In the genomic region with DNA sequence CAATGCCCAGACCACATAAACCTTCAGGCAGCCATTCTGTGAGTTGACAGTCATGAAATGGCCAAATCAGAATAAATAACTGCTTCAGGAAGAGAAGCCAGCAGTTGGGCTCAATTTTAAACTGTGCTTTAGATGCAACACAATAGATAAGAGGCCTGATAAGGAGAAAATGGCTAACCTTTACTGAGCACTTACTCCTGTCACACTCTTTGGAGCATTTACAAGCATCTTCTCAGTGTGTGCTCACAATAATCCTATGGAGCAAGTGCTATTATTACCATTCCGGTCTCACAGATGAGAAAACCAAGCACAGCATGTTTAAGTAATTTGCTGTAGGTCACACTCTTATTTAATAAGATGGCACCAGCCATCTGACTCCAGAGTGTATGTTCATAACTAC, we compare ENCODE assay signal across 19 cellular contexts. TPM values are rescaled to one million over a fixed set of nuclear protein-coding genes. Genes with fewer than 3 reads are reported as not detected.
A peak's percentile ranks its signal among the peaks of the same experiment; 100 is the strongest.
DNase-seq lines count a peak whose midpoint lies in the region; ATAC-seq and TF ChIP-seq lines count a peak whose summit lies in the region.
"Had no signal": no experiment of that assay in that cellular context is flagged by ENCODE, and none has a peak within 500 bp of the region (broad histone marks: within the 10 kb centered on the region; RNA-seq: fewer than 3 reads in every experiment).

No MANE protein-coding gene starts in this region.

- no TSS peak for BruUV-seq in IMR-90 (replicated peaks; lab: Mats Ljungman, UMichigan)

- no peaks in the 10 kb centered on the region; the same call in 1 of the 2 replicates for H3K9me1 ChIP-seq in IMR-90 (ENCODE audit: insufficient read depth, low read length)

- H2AK9ac ChIP-seq in IMR-90 (replicated peaks; ENCODE audit: low read depth, low read length, poor library complexity) = no peak overlapping the region

- H2BK15ac ChIP-seq in IMR-90 (ENCODE audit: low read depth, low read length) = peak overlapping the region; percentile 46; the same call in 1 of the 3 replicates

- H2AFZ ChIP-seq in IMR-90 (replicated peaks; ENCODE audit: low read length, poor library complexity) (no peak overlapping the region), GM23338 (no peak overlapping the region)

- H4K20me1 ChIP-seq in IMR-90 (ENCODE audit: insufficient read depth, low read length) = no peaks in the 10 kb centered on the region
- H4K20me1 ChIP-seq in GM23338 (replicated peaks; ENCODE audit: insufficient read depth) = no peaks in the 10 kb centered on the region
- H4K20me1 ChIP-seq: BLaER1 treated with 17β-estradiol and CSF1 and Interleukin-3, amounts not matched to agents 10 nM and 100 nM had no signal

- peak overlapping the region; percentile 84 for H2BK120ac ChIP-seq in IMR-90 (ENCODE audit: low read depth, low read length)

- H3K18ac ChIP-seq in IMR-90 (ENCODE audit: low read depth, low read length) = peak overlapping the region; percentile 81; the same call in 1 of the 2 replicates

- in situ Hi-C loops in IMR-90 (cut with MboI; ENCODE audit: low sequenced_read_pairs) (no loop called here), brain microvascular endothelial cell (cut with HindIII; ENCODE audit: low pct_ligation_motif_present, low sequenced_read_pairs) (no loop called here)

- H3K27me3 Mint-ChIP-seq in GM23338 (ENCODE audit: insufficient read depth, low read depth, poor library complexity) = no peaks in the 10 kb centered on the region
- H3K27me3 Mint-ChIP-seq: IgD-negative memory B cell had no signal

- H4K5ac ChIP-seq in IMR-90 (ENCODE audit: low read depth, low read length) = peak overlapping the region; percentile 77; the same call in 1 of the 2 replicates

- dilution Hi-C loops in IMR-90 (cut with HindIII; ENCODE audit: low sequenced_read_pairs, unreplicated experiment) = no loop called here

- no peaks in the 10 kb centered on the region for H3K9me3 ChIP-seq in IMR-90 (ENCODE audit: control insufficient read depth, insufficient read depth, low read length)
- no peaks in the 10 kb centered on the region for H3K9me3 ChIP-seq in mesodermal cell (ENCODE audit: control insufficient read depth, low read length)
- no peaks in the 10 kb centered on the region for H3K9me3 ChIP-seq in tibial artery
- H3K9me3 ChIP-seq: BLaER1 treated with 17β-estradiol and CSF1 and Interleukin-3, amounts not matched to agents 10 nM and 100 nM; right lobe of liver had no signal

- H3K79me1 ChIP-seq in IMR-90 (ENCODE audit: low read depth in 1 of 2, low read length in 2 of 2) = no peaks in the 10 kb centered on the region

- H3K27ac ChIP-seq in IMR-90 (ENCODE audit: insufficient read depth, low read length) = no peak overlapping the region
- H3K27ac ChIP-seq in brain microvascular endothelial cell = peak overlapping the region; percentile 61
- peak overlapping the region; percentile 88 for H3K27ac ChIP-seq in mesodermal cell (ENCODE audit: low read depth, low read length, severe bottlenecking)
- peak overlapping the region; percentile 8 to 13 for H3K27ac ChIP-seq in tibial artery
- no peak overlapping the region for H3K27ac ChIP-seq in GM23338 (ENCODE audit: low read depth)
- H3K27ac ChIP-seq: BLaER1 treated with 17β-estradiol and CSF1 and Interleukin-3, amounts not matched to agents 10 nM and 100 nM; right lobe of liver; RWPE1 had no signal

- no peaks in the 10 kb centered on the region for H3K9me2 ChIP-seq in GM23338 (ENCODE audit: insufficient read depth)

- peak overlapping the region; percentile 15; the same call in 1 of the 2 replicates for H3K4me2 ChIP-seq in IMR-90 (ENCODE audit: low read depth, low read length)
- H3K4me2 ChIP-seq in GM23338 = no peak overlapping the region
- H3K4me2 ChIP-seq: BLaER1 treated with 17β-estradiol and CSF1 and Interleukin-3, amounts not matched to agents 10 nM and 100 nM had no signal

- CTCF ChIA-PET in IMR-90 (lab: Yijun Ruan, JAX) = interaction anchor here (0.8 to 1.0 kb wide), 2 partner anchors 37 to 116 kb away, joined by 4 read pairs; no protein-coding TSS in a partner anchor

- H2AK5ac ChIP-seq in IMR-90 (ENCODE audit: low read depth, low read length) = no peak overlapping the region

- H3K4me3 ChIP-seq in IMR-90 (ENCODE audit: insufficient read depth, low read depth, low read length) = no peak overlapping the region
- H3K4me3 ChIP-seq in brain microvascular endothelial cell (ENCODE audit: low read depth, low read length) = no peak overlapping the region
- no peak overlapping the region for H3K4me3 ChIP-seq in mesodermal cell (ENCODE audit: extremely low read depth, insufficient read depth, low read length, poor library complexity, severe bottlenecking)
- H3K4me3 ChIP-seq in tibial artery = no peak overlapping the region
- H3K4me3 ChIP-seq in GM23338 = no peak overlapping the region
- H3K4me3 ChIP-seq: BLaER1 treated with 17β-estradiol and CSF1 and Interleukin-3, amounts not matched to agents 10 nM and 100 nM; right lobe of liver had no signal

- no peak overlapping the region for H3K27ac Mint-ChIP-seq in GM23338
- H3K27ac Mint-ChIP-seq: IgD-negative memory B cell had no signal

- H3K36me3 ChIP-seq in IMR-90 (ENCODE audit: control insufficient read depth, insufficient read depth, low read length) (no peaks in the 10 kb centered on the region), brain microvascular endothelial cell (replicated peaks) (no peaks in the 10 kb centered on the region), mesodermal cell (ENCODE audit: control insufficient read depth, insufficient read depth, low read length) (no peaks in the 10 kb centered on the region), tibial artery (no peaks in the 10 kb centered on the region), GM23338 (ENCODE audit: insufficient read depth) (no peaks in the 10 kb centered on the region)
- H3K36me3 ChIP-seq: BLaER1 treated with 17β-estradiol and CSF1 and Interleukin-3, amounts not matched to agents 10 nM and 100 nM; right lobe of liver had no signal

- no peaks in the 10 kb centered on the region for H3K36me3 Mint-ChIP-seq in GM23338 (ENCODE audit: low read depth)
- H3K36me3 Mint-ChIP-seq: IgD-negative memory B cell had no signal

- WGBS in IMR-90 (ENCODE audit: extremely low coverage in 2 of 2, insufficient read length in 1 of 2), 2 experiments = no CpG with 5 or more reads among the region's 1 CpG
- no CpG with 5 or more reads among the region's 1 CpG for WGBS in mesodermal cell (ENCODE audit: insufficient coverage in 2 of 2), 2 experiments

- no peaks in the 10 kb centered on the region for H3K9me3 Mint-ChIP-seq in GM23338

- TF ChIP-seq POLR2A in IMR-90 (IDR thresholded peaks at IDR 0.05; ENCODE audit: low read depth, low read length) = no peak

- H3K56ac ChIP-seq in IMR-90 (ENCODE audit: extremely low read depth, insufficient read depth, low read length) = no peak overlapping the region; the same call in 1 of the 2 replicates

- H3K23ac ChIP-seq in IMR-90 (ENCODE audit: low read depth, low read length) = no peak overlapping the region; the same call in 1 of the 2 replicates

- no peak overlapping the region for H3K4me3 Mint-ChIP-seq in GM23338
- H3K4me3 Mint-ChIP-seq: IgD-negative memory B cell had no signal

- no peaks in the 10 kb centered on the region for H3F3A ChIP-seq in GM23338 (replicated peaks; ENCODE audit: low read depth)

- ATAC-seq in IMR-90 (ENCODE audit: low read depth) (peak; percentile 31; the same call in 1 of the 2 replicates), GM23338 (no peak)
- ATAC-seq: right lobe of liver had no signal

- H4K8ac ChIP-seq in IMR-90 (ENCODE audit: low read depth in 2 of 2, low read length in 2 of 2) = peak overlapping the region; percentile 16 to 62; a peak in 3 of 4 replicates

- TF ChIP-seq RAD21 in IMR-90 (IDR thresholded peaks at IDR 0.05; ENCODE audit: low read length) = no peak

- POLR2A ChIA-PET in IMR-90 (lab: Charles Lee; ENCODE audit: unreplicated experiment) = no interaction called here

- H3K79me2 ChIP-seq in GM23338 (replicated peaks; ENCODE audit: insufficient read depth) = no peaks in the 10 kb centered on the region

- H3K27me3 ChIP-seq in IMR-90 (ENCODE audit: control insufficient read depth, insufficient read depth, low read length) = no peaks in the 10 kb centered on the region
- H3K27me3 ChIP-seq in brain microvascular endothelial cell (replicated peaks) = no peaks in the 10 kb centered on the region
- no peaks in the 10 kb centered on the region for H3K27me3 ChIP-seq in tibial artery
- H3K27me3 ChIP-seq in GM23338 (ENCODE audit: insufficient read depth) = no peaks in the 10 kb centered on the region
- H3K27me3 ChIP-seq: BLaER1 treated with 17β-estradiol and CSF1 and Interleukin-3, amounts not matched to agents 10 nM and 100 nM; right lobe of liver had no signal

- DNase-seq in IMR-90 (no peak), brain microvascular endothelial cell (no peak), tibial artery (no peak), GM23338 (ENCODE audit: low spot score) (no peak), NCI-H82 treated with DMSO at 0.1 percent for 48 hours (lab: John Stamatoyannopoulos, UW; ENCODE audit: unreplicated experiment) (no peak)
- no peak for DNase-seq in stimulated activated CD4-positive, alpha-beta T cell treated with anti-CD3 and anti-CD28 coated beads, Interleukin-15, amount 100 ng/mL, for 24 hours
- DNase-seq: activated CD4-positive, alpha-beta T cell treated with anti-CD3 and anti-CD28 coated beads, Interleukin-2, amount 50 U/mL, for 1 hour; anterior cingulate cortex; hypothalamus; NCI-H1694 treated with DMSO at 0.1 percent for 48 hours; NCI-H446 treated with DMSO at 0.1 percent for 48 hours; right lobe of liver had no signal

- peak overlapping the region; percentile 20; the same call in 1 of the 2 replicates for H4K91ac ChIP-seq in IMR-90 (ENCODE audit: insufficient read depth, low read depth, low read length)

- intact Hi-C loops in IMR-90 (cut with micrococcal nuclease) (loop anchor here (1.0 kb wide), 1 partner anchor 69 kb away; no protein-coding TSS in a partner anchor), tibial artery (cut with DNase I; ENCODE audit: low total_unique reads) (no loop called here)

- TF ChIP-seq CTCF in IMR-90 (conservative IDR thresholded peaks at IDR 0.05; ENCODE audit: low read depth, low read length) (no peak), brain microvascular endothelial cell (IDR thresholded peaks at IDR 0.05; ENCODE audit: low read depth, low read length, missing control alignments) (no peak), tibial artery (IDR thresholded peaks at IDR 0.05) (no peak), GM23338 (conservative IDR thresholded peaks at IDR 0.05; ENCODE audit: low read depth in 2 of 2) (no peak)

- H3K4ac ChIP-seq in IMR-90 (ENCODE audit: low read depth, low read length) = peak overlapping the region; percentile 55; the same call in 1 of the 2 replicates

- H3K4me1 ChIP-seq in IMR-90 (ENCODE audit: control insufficient read depth, insufficient read depth, low read length) (peaks cover 12% of the 10 kb centered on the region), mesodermal cell (ENCODE audit: control insufficient read depth, insufficient read depth, low read length, poor library complexity, severe bottlenecking) (peaks cover 8% of the 10 kb centered on the region), tibial artery (peaks cover 0 to 17% (median 12%) of the 10 kb centered on the region in 4 donors), GM23338 (ENCODE audit: insufficient read depth) (peaks cover under 1% of the 10 kb centered on the region; the same call in 1 of the 2 replicates)
- H3K4me1 ChIP-seq: right lobe of liver had no signal

- H3K14ac ChIP-seq in IMR-90 (replicated peaks; ENCODE audit: low read depth, low read length) = peak overlapping the region; percentile 76

- H2BK20ac ChIP-seq in IMR-90 (ENCODE audit: low read depth, low read length) = peak overlapping the region; percentile 93

- peaks cover 10% of the 10 kb centered on the region for H3K4me1 Mint-ChIP-seq in GM23338
- H3K4me1 Mint-ChIP-seq: IgD-negative memory B cell had no signal

- peak overlapping the region; percentile 74 for H2BK5ac ChIP-seq in IMR-90 (ENCODE audit: low read depth, low read length, poor library complexity, severe bottlenecking)

- no peak overlapping the region for H3K9ac ChIP-seq in IMR-90 (ENCODE audit: low read depth, low read length)
- H3K9ac ChIP-seq: BLaER1 treated with 17β-estradiol and CSF1 and Interleukin-3, amounts not matched to agents 10 nM and 100 nM had no signal

RNA-seq across cellular contexts. Expression of gene SH3RF2, which starts 11.5 kb away (rescaled TPM):
- 1.1 and 1.3 TPM in 2 replicates for total RNA-seq in IMR-90 (2012; rRNA removed)
- polyA plus RNA-seq in IMR-90 (2012; rRNA removed) (1.3 and 1.7 TPM in 2 replicates), GM23338 (2016; fragmentation: Nextera tagmentation; extraction: Ambion mirVana) (0.80 and 1.7 TPM in 2 replicates)
- 0.49 and 0.74 TPM in 2 replicates for polyA plus RNA-seq in IMR-90 (2012; cell fraction: cytosol; rRNA removed)
- 4.1 and 4.6 TPM in 2 replicates for polyA plus RNA-seq in IMR-90 (2012; cell fraction: nucleus; rRNA removed; ENCODE audit: low replicate concordance)
- 5.5 TPM for polyA plus RNA-seq in mesodermal cell (2013, experiment 1 of 2)
- polyA plus RNA-seq in mesodermal cell (2013, experiment 2 of 2) = 9.5 TPM
- 1.1 and 2.4 TPM in 2 replicates for total RNA-seq in GM23338 (2014; rRNA removed; shearing (Covaris generic))
- polyA plus RNA-seq: IgD-negative memory B cell had no signal

RNA-seq across cellular contexts. Expression of gene GRXCR2, which starts 52.0 kb away (rescaled TPM):
- not detected in 2 replicates for total RNA-seq in IMR-90 (2012; rRNA removed)
- polyA plus RNA-seq in IMR-90 (2012; rRNA removed) = not detected in 2 replicates
- polyA plus RNA-seq in IMR-90 (2012; cell fraction: cytosol; rRNA removed) = not detected in 2 replicates
- not detected in 2 replicates for polyA plus RNA-seq in IMR-90 (2012; cell fraction: nucleus; rRNA removed; ENCODE audit: low replicate concordance)
- not detected for polyA plus RNA-seq in mesodermal cell (2013, experiment 1 of 2)
- polyA plus RNA-seq in mesodermal cell (2013, experiment 2 of 2) = not detected
- not detected in 2 replicates for total RNA-seq in GM23338 (2014; rRNA removed; shearing (Covaris generic))
- not detected in 2 replicates for polyA plus RNA-seq in GM23338 (2016; fragmentation: Nextera tagmentation; extraction: Ambion mirVana)
- total RNA-seq: fibroblast of villous mesenchyme, mononuclear cell, omental fat pad, right lobe of liver had no signal
- polyA plus RNA-seq: IgD-negative memory B cell had no signal

Comparison
In these comparisons a context has a peak if more than half of its experiments do, and no peak if none do; other contexts are left out.
1. H3K27ac ChIP-seq: peak in brain microvascular endothelial cell (single experiment), mesodermal cell (single experiment) and tibial artery (2 of 2); none in IMR-90 (single experiment) and GM23338 (single experiment).